ENCODE assay signal across 17 cellular contexts in genomic region chr11:107252429-107253161, GRCh38.
DNase-seq lines count a peak whose midpoint lies in the region; ATAC-seq and TF ChIP-seq lines count a peak whose summit lies in the region.
"Had no signal": no experiment of that assay in that cellular context is flagged by ENCODE, and none has a peak within 500 bp of the region (broad histone marks: within the 10 kb centered on the region; RNA-seq: fewer than 3 reads in every experiment).

No MANE protein-coding gene starts in this region.

- no peak overlapping the region for H2AFZ ChIP-seq in MM.1S (ENCODE audit: low read length)
- no peak overlapping the region for H2AFZ ChIP-seq in osteoblast (ENCODE audit: low read length)

- no peak overlapping the region for H3K4me3 Mint-ChIP-seq in natural killer cell
- H3K4me3 Mint-ChIP-seq: natural killer cell treated with Interleukin-12 subunit alpha and Interleukin-12 subunit beta and Interleukin-15 and Interleukin-18, amount 100 ng/mL, for 72 hours; stimulated activated naive CD8-positive, alpha-beta T cell treated with anti-CD3 and anti-CD28 coated beads, Interleukin-15, amount 100 ng/mL, for 72 hours had no signal

- H3F3A ChIP-seq in MM.1S (ENCODE audit: insufficient read depth, low read length) = no peaks in the 10 kb centered on the region

- TF ChIP-seq CTCF in MM.1S (IDR thresholded peaks at IDR 0.05; ENCODE audit: low read length) (no peak), natural killer cell (IDR thresholded peaks at IDR 0.05) (no peak), osteoblast (IDR thresholded peaks at IDR 0.05; ENCODE audit: extremely low read depth, low read depth, low read length) (no peak)

- H3K4me1 ChIP-seq in MM.1S (ENCODE audit: low read length) (0 out of 2 replicates have a peak, but pooled peaks cover 5% of the 10 kb centered on the region), osteoblast (ENCODE audit: insufficient read depth, low read length) (no peaks in the 10 kb centered on the region)

- H3K36me3 ChIP-seq in MM.1S (replicated peaks; ENCODE audit: insufficient read depth, low read length) = no peaks in the 10 kb centered on the region
- H3K36me3 ChIP-seq in osteoblast (ENCODE audit: insufficient read depth, low read length) = no peaks in the 10 kb centered on the region
- H3K36me3 ChIP-seq: MG63 had no signal

- peak; percentile 91 for ATAC-seq in GM18858 (IDR thresholded peaks at IDR 0.05; ENCODE audit: unreplicated experiment)
- ATAC-seq in GM21381 (IDR thresholded peaks at IDR 0.05; ENCODE audit: unreplicated experiment) = peak; percentile 84
- ATAC-seq in HG03025 (IDR thresholded peaks at IDR 0.05; ENCODE audit: low FRiP score, unreplicated experiment) = peak; percentile 81
- no peak for ATAC-seq in natural killer cell
- ATAC-seq: natural killer cell treated with Interleukin-12 subunit alpha and Interleukin-12 subunit beta and Interleukin-15 and Interleukin-18, amount 100 ng/mL, for 72 hours; sciatic nerve; stimulated activated naive CD8-positive, alpha-beta T cell treated with anti-CD3 and anti-CD28 coated beads, Interleukin-15, amount 100 ng/mL, for 72 hours had no signal

- H3K9ac ChIP-seq in MM.1S (ENCODE audit: low read length) = no peak overlapping the region

- H3K9me3 Mint-ChIP-seq in natural killer cell = peaks cover 2 to 5% of the 10 kb centered on the region in 2 donors
- H3K9me3 Mint-ChIP-seq: stimulated activated naive CD8-positive, alpha-beta T cell treated with anti-CD3 and anti-CD28 coated beads, Interleukin-15, amount 100 ng/mL, for 72 hours had no signal

- no peak overlapping the region for H3K27ac Mint-ChIP-seq in natural killer cell
- H3K27ac Mint-ChIP-seq: natural killer cell treated with Interleukin-12 subunit alpha and Interleukin-12 subunit beta and Interleukin-15 and Interleukin-18, amount 100 ng/mL, for 72 hours; stimulated activated naive CD8-positive, alpha-beta T cell treated with anti-CD3 and anti-CD28 coated beads, Interleukin-15, amount 100 ng/mL, for 72 hours had no signal

- H3K9me2 ChIP-seq in MM.1S (replicated peaks; ENCODE audit: insufficient read depth, low read length) = no peaks in the 10 kb centered on the region

- peaks cover 7% of the 10 kb centered on the region for H3K36me3 Mint-ChIP-seq in natural killer cell
- H3K36me3 Mint-ChIP-seq: natural killer cell treated with Interleukin-12 subunit alpha and Interleukin-12 subunit beta and Interleukin-15 and Interleukin-18, amount 100 ng/mL, for 72 hours had no signal

- H3K9me3 ChIP-seq in MM.1S (replicated peaks; ENCODE audit: insufficient read depth, low read length) (no peaks in the 10 kb centered on the region), osteoblast (ENCODE audit: low read depth, low read length) (no peaks in the 10 kb centered on the region)
- H3K9me3 ChIP-seq: MG63 had no signal

- intact Hi-C loops in natural killer cell (cut with micrococcal nuclease) = no loop called here

- no peaks in the 10 kb centered on the region for H3K4me1 Mint-ChIP-seq in natural killer cell
- H3K4me1 Mint-ChIP-seq: stimulated activated naive CD8-positive, alpha-beta T cell treated with anti-CD3 and anti-CD28 coated beads, Interleukin-15, amount 100 ng/mL, for 72 hours had no signal

- no peaks in the 10 kb centered on the region for H3K79me2 ChIP-seq in MM.1S (ENCODE audit: low read length)
- H3K79me2 ChIP-seq in osteoblast (ENCODE audit: insufficient read depth, low read length) = no peaks in the 10 kb centered on the region

- no peak overlapping the region; the same call in 1 of the 2 replicates for H3K4me2 ChIP-seq in MM.1S (ENCODE audit: low read depth, low read length)
- no peak overlapping the region for H3K4me2 ChIP-seq in osteoblast (ENCODE audit: insufficient read depth, low read length)

- H3K27ac ChIP-seq in MM.1S (ENCODE audit: low read length) = no peak overlapping the region
- H3K27ac ChIP-seq in osteoblast (ENCODE audit: low read depth, low read length) = no peak overlapping the region

- H3K27me3 ChIP-seq in MM.1S (replicated peaks; ENCODE audit: insufficient read depth, low read length) = no peaks in the 10 kb centered on the region
- no peaks in the 10 kb centered on the region for H3K27me3 ChIP-seq in osteoblast (ENCODE audit: insufficient read depth, low read length)
- H3K27me3 ChIP-seq: MG63 had no signal

- H3K4me3 ChIP-seq in MM.1S (ENCODE audit: low read length) (no peak overlapping the region), osteoblast (ENCODE audit: insufficient read depth, low read length) (no peak overlapping the region)
- H3K4me3 ChIP-seq: MG63 had no signal

- no peaks in the 10 kb centered on the region for H4K20me1 ChIP-seq in MM.1S (ENCODE audit: insufficient read depth, low read length)
- H4K20me1 ChIP-seq in osteoblast (ENCODE audit: insufficient read depth, low read length) = no peaks in the 10 kb centered on the region

- H3K27me3 Mint-ChIP-seq in natural killer cell (ENCODE audit: low read depth in 2 of 2) = peaks cover 3 to 6% of the 10 kb centered on the region in 2 donors
- H3K27me3 Mint-ChIP-seq: natural killer cell treated with Interleukin-12 subunit alpha and Interleukin-12 subunit beta and Interleukin-15 and Interleukin-18, amount 100 ng/mL, for 72 hours had no signal

- DNase-seq in MM.1S = peak; percentile 63
- no peak for DNase-seq in natural killer cell
- no peak for DNase-seq in NCI-H2227 treated with DMSO at 0.1 percent for 48 hours (lab: John Stamatoyannopoulos, UW)
- DNase-seq in osteoblast (ENCODE audit: insufficient read length, low spot score, missing footprints) = no peak
- DNase-seq in NCI-H146 (lab: John Stamatoyannopoulos, UW) = no peak
- DNase-seq: activated T-cell treated with anti-CD3 and anti-CD28 coated beads, Interleukin-2, amount 50 U/mL, for 48 hours; amniotic stem cell; dermis blood vessel endothelial cell; DMS53; MG63; NCI-H2171; stimulated activated naive CD8-positive, alpha-beta T cell treated with anti-CD3 and anti-CD28 coated beads, Interleukin-15, amount 100 ng/mL, for 72 hours had no signal

Comparison
In these comparisons a context has a peak if more than half of its experiments do, and no peak if none do; other contexts are left out.
1. ATAC-seq: peak in GM18858 (single experiment), GM21381 (single experiment) and HG03025 (single experiment); none in natural killer cell (0 of 3).